Comparison of ENCODE assay signal across 12 cellular contexts in genomic region chr20:5780233-5781217, GRCh38.
DNase-seq lines count a peak whose midpoint lies in the region; TF ChIP-seq lines count a peak whose summit lies in the region.
"Had no signal": no experiment of that assay in that cellular context is flagged by ENCODE, and none has a peak within 500 bp of the region (broad histone marks: within the 10 kb centered on the region; RNA-seq: fewer than 3 reads in every experiment).

No MANE protein-coding gene starts in this region.

- peak overlapping the region; percentile 17; the same call in 1 of the 2 replicates for H3K27ac ChIP-seq in C4-2B
- H3K27ac ChIP-seq: suprapubic skin, WERI-Rb-1 had no signal

- TF ChIP-seq CTCF in C4-2B (conservative IDR thresholded peaks at IDR 0.05) = no peak

- DNase-seq in EH (ENCODE audit: low read depth) = peak; percentile 63
- peak; percentile 19 for DNase-seq in LoVo (ENCODE audit: low spot score)
- DNase-seq in iris pigment epithelial cell (ENCODE audit: low read depth) = peak; percentile 63
- no peak for DNase-seq in hypothalamus (lab: John Stamatoyannopoulos, UW)
- DNase-seq in globus pallidus (ENCODE audit: low spot score) = no peak
- no peak for DNase-seq in HPDE6-E6E7 (ENCODE audit: extremely low spot score)
- DNase-seq: NCI-H1417 treated with DMSO at 0.1 percent for 48 hours, NCI-H510A treated with DMSO at 0.1 percent for 48 hours, SIG-M5, WERI-Rb-1 had no signal

Comparison
In these comparisons a context has a peak if more than half of its experiments do, and no peak if none do; other contexts are left out.
1. DNase-seq: peak in EH (single experiment), LoVo (single experiment) and iris pigment epithelial cell (single experiment); none in hypothalamus (0 of 51), globus pallidus (single experiment) and HPDE6-E6E7 (single experiment).